Comparison of ENCODE assay signal across 19 cellular contexts in the genomic region with DNA sequence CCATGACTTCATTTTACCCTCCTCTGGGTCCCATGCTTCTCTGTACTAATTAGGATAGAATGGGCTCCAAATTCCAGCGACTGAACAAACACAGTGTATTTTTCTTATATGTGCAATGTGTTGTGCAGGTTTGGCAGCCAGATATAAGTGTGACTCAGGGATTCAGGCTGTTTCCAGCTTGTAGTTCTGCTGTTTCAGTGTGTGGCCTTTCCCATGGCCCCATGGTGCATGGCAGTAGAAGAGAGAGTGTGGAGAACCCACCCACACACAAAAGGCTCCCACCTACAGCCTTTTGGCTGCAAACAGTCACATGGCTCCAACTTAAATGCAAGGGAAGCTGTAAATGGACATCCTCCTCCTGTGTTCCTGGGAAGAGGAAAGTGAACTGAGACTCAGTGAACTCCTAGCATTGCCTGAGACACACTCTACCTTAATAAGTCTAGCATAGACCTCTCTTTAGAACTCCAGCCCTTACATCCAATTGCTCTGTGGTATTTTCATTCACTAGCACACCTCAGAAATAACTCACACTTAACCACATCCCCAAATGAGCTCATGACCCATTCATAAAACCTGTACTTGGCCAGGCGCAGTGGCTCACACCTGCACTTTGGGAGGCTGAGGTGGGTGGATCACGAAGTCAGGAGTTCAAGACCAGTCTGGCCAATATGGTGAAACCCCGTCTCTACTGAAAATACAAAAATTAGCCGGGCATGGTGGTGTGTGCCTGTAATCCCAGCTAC. TPM values are rescaled to one million over a fixed set of nuclear protein-coding genes. Genes with fewer than 3 reads are reported as not detected.
DNase-seq lines count a peak whose midpoint lies in the region; ATAC-seq and TF ChIP-seq lines count a peak whose summit lies in the region.
"Had no signal": no experiment of that assay in that cellular context is flagged by ENCODE, and none has a peak within 500 bp of the region (broad histone marks: within the 10 kb centered on the region; RNA-seq: fewer than 3 reads in every experiment).

No MANE protein-coding gene starts in this region.

- H3K4me3 ChIP-seq in AG10803 (ENCODE audit: low read length) = no peak overlapping the region
- H3K4me3 ChIP-seq: vagina had no signal

- ATAC-seq in GM18519 (IDR thresholded peaks at IDR 0.05; ENCODE audit: low FRiP score, unreplicated experiment) (peak; percentile 45), HG02870 (IDR thresholded peaks at IDR 0.05; ENCODE audit: unreplicated experiment) (peak; percentile 70), HG02642 (IDR thresholded peaks at IDR 0.05; ENCODE audit: poor library complexity, unreplicated experiment) (no peak), HG02623 (IDR thresholded peaks at IDR 0.05; ENCODE audit: unreplicated experiment) (no peak)
- ATAC-seq: HCT116, HepG2, T-helper 17 cell had no signal

- H3K36me3 Mint-ChIP-seq in brain = no peaks in the 10 kb centered on the region

- H3K4me3 Mint-ChIP-seq in brain = no peak overlapping the region
- H3K4me3 Mint-ChIP-seq: T-helper 17 cell had no signal

- no peaks in the 10 kb centered on the region for H3K9me3 Mint-ChIP-seq in brain

- peak overlapping the region in 3 of 5 experiments; percentile 1 to 70 (median 8) for H3K27ac Mint-ChIP-seq in brain
- H3K27ac Mint-ChIP-seq: T-helper 17 cell had no signal

- DNase-seq in AG10803 (ENCODE audit: low read depth) (peak; percentile 65), pons (ENCODE audit: low spot score) (no peak), NCI-H1436 treated with DMSO at 0.1 percent for 48 hours (lab: John Stamatoyannopoulos, UW) (no peak)
- DNase-seq: activated CD4-positive, alpha-beta T cell treated with anti-CD3 and anti-CD28 coated beads, Interleukin-2, amount 50 U/mL, for 4 hours; activated naive CD4-positive, alpha-beta T cell treated with anti-CD3 and anti-CD28 coated beads, Interleukin-2, amount 50 U/mL, for 16 hours; activated T-cell treated with anti-CD3 and anti-CD28 coated beads, Interleukin-2, amount 50 U/mL, for 1 hour; DND-41; NCI-H1436; NCI-H748 treated with DMSO at 0.1 percent for 48 hours; OCI-M1; T-helper 17 cell had no signal

- peaks cover 5% of the 10 kb centered on the region for H3K27me3 Mint-ChIP-seq in brain

- peaks cover 11% of the 10 kb centered on the region for H3K4me1 Mint-ChIP-seq in brain

- TF ChIP-seq CTCF in AG10803 (conservative IDR thresholded peaks at IDR 0.05; ENCODE audit: low read length) (no peak), brain (conservative IDR thresholded peaks at IDR 0.05) (no peak)

RNA-seq across cellular contexts. Expression of a gene that starts 58.7 kb away (rescaled TPM):
- 1.9 TPM for polyA plus RNA-seq in brain (ENCODE audit: insufficient read depth, low read depth, low replicate concordance)

Comparison
In these comparisons a context has a peak if more than half of its experiments do, and no peak if none do; other contexts are left out.
1. ATAC-seq: peak in GM18519 (single experiment) and HG02870 (single experiment); none in HG02642 (single experiment) and HG02623 (single experiment).